Comparison of ENCODE assay signal across 14 cellular contexts in genomic region chr15:82585072-82585471, GRCh38. TPM values are rescaled to one million over a fixed set of nuclear protein-coding genes. Genes with fewer than 3 reads are reported as not detected.
DNase-seq lines count a peak whose midpoint lies in the region; ATAC-seq and TF ChIP-seq lines count a peak whose summit lies in the region.
"Had no signal": no experiment of that assay in that cellular context is flagged by ENCODE, and none has a peak within 500 bp of the region (broad histone marks: within the 10 kb centered on the region; RNA-seq: fewer than 3 reads in every experiment).

No MANE protein-coding gene starts in this region.

- ATAC-seq in GM19463 (IDR thresholded peaks at IDR 0.05; ENCODE audit: unreplicated experiment) (no peak), HG02973 (IDR thresholded peaks at IDR 0.05; ENCODE audit: unreplicated experiment) (no peak)
- ATAC-seq in activated T-helper 17 cell treated with anti-CD3 and anti-CD28 coated beads, Interleukin-2, amount 50 U/mL, for 72 hours (replicated peaks): no peak
- ATAC-seq: effector memory CD8-positive, alpha-beta T cell; right cardiac atrium had no signal

- H3K4me3 Mint-ChIP-seq in activated T-helper 17 cell treated with anti-CD3 and anti-CD28 coated beads, Interleukin-2, amount 50 U/mL, for 72 hours: no peak overlapping the region
- H3K4me3 Mint-ChIP-seq: effector memory CD8-positive, alpha-beta T cell had no signal

- peaks cover 19% of the 10 kb centered on the region for H3K27me3 Mint-ChIP-seq in activated T-helper 17 cell treated with anti-CD3 and anti-CD28 coated beads, Interleukin-2, amount 50 U/mL, for 72 hours

- DNase-seq in DMS 273 (lab: John Stamatoyannopoulos, UW; ENCODE audit: unreplicated experiment) (peak; percentile 3), DMS 273 treated with DMSO at 0.1 percent for 48 hours (lab: John Stamatoyannopoulos, UW) (no peak), RPMI7951 (ENCODE audit: low read depth) (peak; percentile 30), fibroblast of mammary gland (ENCODE audit: low read depth) (peak; percentile 58), skeletal muscle cell (ENCODE audit: low read depth) (peak; percentile 51)
- DNase-seq: amygdala; effector memory CD8-positive, alpha-beta T cell; NCI-H1436 treated with DMSO at 0.1 percent for 48 hours; NK-92 treated with Interleukin-12 subunit alpha and Interleukin-12 subunit beta, amount 100 ng/mL, for 24 hours; right cardiac atrium; T1000 had no signal

- no peak overlapping the region for H3K27ac Mint-ChIP-seq in activated T-helper 17 cell treated with anti-CD3 and anti-CD28 coated beads, Interleukin-2, amount 50 U/mL, for 72 hours
- H3K27ac Mint-ChIP-seq: effector memory CD8-positive, alpha-beta T cell had no signal

- H3K9me3 Mint-ChIP-seq in activated T-helper 17 cell treated with anti-CD3 and anti-CD28 coated beads, Interleukin-2, amount 50 U/mL, for 72 hours: no peaks in the 10 kb centered on the region
- H3K9me3 Mint-ChIP-seq: effector memory CD8-positive, alpha-beta T cell had no signal

- H3K4me3 ChIP-seq in fibroblast of mammary gland (ENCODE audit: control insufficient read depth, low read depth, low read length) (no peak overlapping the region), skeletal muscle cell (ENCODE audit: low read depth, low read length) (no peak overlapping the region)

- peak; percentile 21 for TF ChIP-seq CTCF in fibroblast of mammary gland (conservative IDR thresholded peaks at IDR 0.05; ENCODE audit: control insufficient read depth, insufficient read depth, low read depth, low read length)

- no peaks in the 10 kb centered on the region for H3K4me1 Mint-ChIP-seq in activated T-helper 17 cell treated with anti-CD3 and anti-CD28 coated beads, Interleukin-2, amount 50 U/mL, for 72 hours

- no peaks in the 10 kb centered on the region for H3K36me3 Mint-ChIP-seq in activated T-helper 17 cell treated with anti-CD3 and anti-CD28 coated beads, Interleukin-2, amount 50 U/mL, for 72 hours (ENCODE audit: low read depth)

RNA-seq across cellular contexts. Expression of gene RPS17, which starts 44.8 kb away (rescaled TPM):
- total RNA-seq in RPMI7951 (2014; rRNA removed; shearing (Covaris generic)): 5,523 and 5,603 TPM in 2 replicates
- 1,000 to 10,000 TPM; 2,918 to 3,433 TPM for total RNA-seq in activated T-helper 17 cell treated with anti-CD3 and anti-CD28 coated beads, Interleukin-2, amount 50 U/mL, for 72 hours
